In the genomic region with DNA sequence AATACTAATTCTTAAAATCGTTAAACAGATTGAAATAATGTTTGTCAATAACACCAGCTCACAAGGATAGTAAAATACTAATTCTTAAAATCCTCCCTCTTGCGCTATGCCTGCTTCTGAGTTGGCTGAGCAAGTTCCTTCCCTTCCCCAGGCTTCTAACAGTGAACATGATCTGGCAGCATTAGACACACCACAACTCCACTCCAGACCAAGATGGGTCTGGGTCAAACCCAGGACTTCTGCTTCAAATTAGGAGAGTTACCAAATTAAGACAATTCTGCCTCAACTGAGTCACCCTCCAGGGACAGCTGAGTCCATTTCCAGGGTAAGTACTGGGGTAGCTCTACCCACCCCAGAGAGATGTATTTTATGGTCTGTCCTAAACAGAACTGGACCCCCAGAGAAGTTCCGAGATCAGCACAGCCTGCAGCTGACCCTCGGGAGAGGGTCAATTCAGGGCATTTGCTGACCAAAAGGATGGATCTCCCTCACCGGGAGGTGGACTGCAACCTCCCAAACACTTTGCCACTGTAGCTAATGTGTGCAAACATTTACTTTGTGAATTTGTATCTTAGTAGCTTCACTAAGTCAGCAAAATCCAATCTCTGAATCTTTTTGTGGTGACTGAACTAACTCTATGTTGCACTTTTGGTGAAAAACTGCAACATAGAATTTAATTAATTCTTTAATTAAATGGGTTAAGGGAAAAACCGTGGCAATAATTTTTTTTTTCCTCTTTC, we compare ENCODE assay signal across 18 cellular contexts. TPM values are rescaled to one million over a fixed set of nuclear protein-coding genes. Genes with fewer than 3 reads are reported as not detected.
DNase-seq lines count a peak whose midpoint lies in the region; ATAC-seq and TF ChIP-seq lines count a peak whose summit lies in the region.
"Had no signal": no experiment of that assay in that cellular context is flagged by ENCODE, and none has a peak within 500 bp of the region (broad histone marks: within the 10 kb centered on the region; RNA-seq: fewer than 3 reads in every experiment).

No MANE protein-coding gene starts in this region.

- H3K36me3 Mint-ChIP-seq in neural progenitor cell, result no peaks in the 10 kb centered on the region

- no peak overlapping the region for H3K27ac Mint-ChIP-seq in neural progenitor cell
- H3K27ac Mint-ChIP-seq: B cell had no signal

- H3K27me3 ChIP-seq in neural progenitor cell (no peaks in the 10 kb centered on the region), lower lobe of right lung (ENCODE audit: low read depth) (no peaks in the 10 kb centered on the region), tibial artery (no peaks in the 10 kb centered on the region)
- H3K27me3 ChIP-seq: Peyer's patch, suprapubic skin had no signal

- peaks cover 4% of the 10 kb centered on the region for H3K4me1 Mint-ChIP-seq in neural progenitor cell

- no peaks in the 10 kb centered on the region for H3K27me3 Mint-ChIP-seq in neural progenitor cell (ENCODE audit: insufficient read depth, low read depth)
- H3K27me3 Mint-ChIP-seq: naive B cell had no signal

- intact Hi-C loops in lower lobe of right lung (cut with DNase I), result no loop called here
- intact Hi-C loops in tibial artery (cut with DNase I; ENCODE audit: low total_unique reads), result no loop called here

- CTCF ChIA-PET in HEK293 (lab: Yijun Ruan, JAX), result interaction anchor here (0.5 to 0.6 kb wide), 2 partner anchors 128 to 219 kb away, joined by 4 to 7 read pairs; no protein-coding TSS in a partner anchor

- no peak for ATAC-seq in lower lobe of right lung

- no peak overlapping the region for H3K27ac ChIP-seq in HEK293 (ENCODE audit: extremely low read depth, low read depth, low read length)
- H3K27ac ChIP-seq in neural progenitor cell, result no peak overlapping the region
- H3K27ac ChIP-seq in lower lobe of right lung, result no peak overlapping the region
- H3K27ac ChIP-seq in tibial artery, result no peak overlapping the region
- H3K27ac ChIP-seq: Peyer's patch, suprapubic skin had no signal

- peak overlapping the region; percentile 2 for H2AFZ ChIP-seq in neural progenitor cell (replicated peaks)

- H3K9ac ChIP-seq in neural progenitor cell, result no peak overlapping the region

- H3K36me3 ChIP-seq in HEK293 (ENCODE audit: control insufficient read depth in 2 of 2, insufficient read depth in 1 of 2, low read length in 2 of 2) (no peaks in the 10 kb centered on the region), neural progenitor cell (no peaks in the 10 kb centered on the region), lower lobe of right lung (no peaks in the 10 kb centered on the region), tibial artery (no peaks in the 10 kb centered on the region)
- H3K36me3 ChIP-seq: Peyer's patch, suprapubic skin had no signal

- no peaks in the 10 kb centered on the region for H3K4me1 ChIP-seq in HEK293 (ENCODE audit: control insufficient read depth, insufficient read depth, low read length)
- H3K4me1 ChIP-seq in neural progenitor cell, result no peaks in the 10 kb centered on the region
- peaks cover 11% of the 10 kb centered on the region for H3K4me1 ChIP-seq in lower lobe of right lung
- peaks cover 0 to 14% (median 0%) of the 10 kb centered on the region in 4 donors for H3K4me1 ChIP-seq in tibial artery
- H3K4me1 ChIP-seq: Peyer's patch had no signal

- H3F3A ChIP-seq in neural progenitor cell (ENCODE audit: low read depth), result no peaks in the 10 kb centered on the region

- POLR2A ChIA-PET in HEK293 (lab: Yijun Ruan, JAX), result no interaction called here

- peaks cover 5% of the 10 kb centered on the region for H3K9me3 Mint-ChIP-seq in neural progenitor cell

- H3K79me2 ChIP-seq in neural progenitor cell (ENCODE audit: low read depth), result no peaks in the 10 kb centered on the region

- no peak overlapping the region for H3K4me2 ChIP-seq in neural progenitor cell

- TF ChIP-seq CTCF in AG09309 (IDR thresholded peaks at IDR 0.05; ENCODE audit: control insufficient read depth, insufficient read depth, low read depth, low read length, missing control alignments) (no peak), HEK293 (tag by site-specific recombination; IDR thresholded peaks at IDR 0.05) (no peak), fibroblast of mammary gland (conservative IDR thresholded peaks at IDR 0.05; ENCODE audit: control insufficient read depth, insufficient read depth, low read depth, low read length) (no peak), neural progenitor cell (IDR thresholded peaks at IDR 0.05) (no peak), lower lobe of right lung (IDR thresholded peaks at IDR 0.05) (no peak), tibial artery (IDR thresholded peaks at IDR 0.05) (no peak)

- H3K4me3 Mint-ChIP-seq in neural progenitor cell, result no peak overlapping the region
- H3K4me3 Mint-ChIP-seq: B cell, naive B cell had no signal

- no peaks in the 10 kb centered on the region for H3K9me3 ChIP-seq in HEK293 (ENCODE audit: control insufficient read depth, insufficient read depth, low read depth, low read length)
- no peaks in the 10 kb centered on the region for H3K9me3 ChIP-seq in neural progenitor cell (ENCODE audit: low read depth)
- H3K9me3 ChIP-seq in lower lobe of right lung, result peaks cover 1% of the 10 kb centered on the region
- H3K9me3 ChIP-seq in tibial artery, result peaks cover 0 to under 1% (median 0%) of the 10 kb centered on the region in 3 donors
- H3K9me3 ChIP-seq: Peyer's patch had no signal

- H4K20me1 ChIP-seq in neural progenitor cell (ENCODE audit: low read depth), result no peaks in the 10 kb centered on the region

- DNase-seq in AG09309 (ENCODE audit: low read depth) (peak; percentile 59), fibroblast of mammary gland (ENCODE audit: low read depth) (peak; percentile 93), neural progenitor cell (ENCODE audit: low spot score) (no peak), lower lobe of right lung (no peak), occipital lobe (lab: John Stamatoyannopoulos, UW) (no peak), tibial artery (no peak)
- DNase-seq in activated naive CD4-positive, alpha-beta T cell treated with Interleukin-2 at 50 U/mL for 16 hours, result no peak
- DNase-seq: activated CD4-positive, CD25-positive, alpha-beta regulatory T cell treated with anti-CD3 and anti-CD28 coated beads, Interleukin-2, amount 50 U/mL, for 72 hours; caudate nucleus; GOT3; MM.1S; naive B cell; NCI-H526 treated with DMSO at 0.1 percent for 48 hours; Peyer's patch; stimulated activated CD4-positive, alpha-beta T cell treated with anti-CD3 and anti-CD28 coated beads, Interleukin-1b, Interleukin-23, amount 100 ng/mL, for 48 hours had no signal

- no peak overlapping the region for H3K4me3 ChIP-seq in AG09309 (ENCODE audit: control insufficient read depth, low read depth, low read length)
- no peak overlapping the region for H3K4me3 ChIP-seq in HEK293 (ENCODE audit: low read depth, low read length)
- no peak overlapping the region for H3K4me3 ChIP-seq in fibroblast of mammary gland (ENCODE audit: control insufficient read depth, low read depth, low read length)
- no peak overlapping the region for H3K4me3 ChIP-seq in neural progenitor cell
- H3K4me3 ChIP-seq in lower lobe of right lung, result no peak overlapping the region
- H3K4me3 ChIP-seq in tibial artery, result no peak overlapping the region
- H3K4me3 ChIP-seq: Peyer's patch, suprapubic skin had no signal

TF ChIP-seq in HEK293, 187 proteins besides CTCF, POLR2A, EP300 and RAD21:
- peak; percentile 62; the same call in 1 of the 2 replicates for TF ChIP-seq ZNF600 (tag by site-specific recombination; IDR thresholded peaks at IDR 0.05)
- TF ChIP-seq HOXA7 (CRISPR knock-in tag; IDR thresholded peaks at IDR 0.05; ENCODE audit: borderline replicate concordance), result no peak

RNA-seq across cellular contexts. Expression of gene ADCY9, which starts 48.8 kb away (rescaled TPM):
- total RNA-seq in neural progenitor cell (ENCODE audit: low replicate concordance) (1.2 and 3.4 TPM in 2 replicates), lower lobe of right lung (43.2 TPM), occipital lobe (9.5 TPM)

Comparison
In these comparisons a context has a peak if more than half of its experiments do, and no peak if none do; other contexts are left out.
1. DNase-seq: peak in AG09309 (single experiment) and fibroblast of mammary gland (single experiment); none in neural progenitor cell (single experiment), activated naive CD4-positive, alpha-beta T cell treated with Interleukin-2 at 50 U/mL for 16 hours (single experiment), lower lobe of right lung (single experiment), occipital lobe (single experiment) and tibial artery (0 of 2).